8 cellular contexts compared by ENCODE assay signal in the genomic region with DNA sequence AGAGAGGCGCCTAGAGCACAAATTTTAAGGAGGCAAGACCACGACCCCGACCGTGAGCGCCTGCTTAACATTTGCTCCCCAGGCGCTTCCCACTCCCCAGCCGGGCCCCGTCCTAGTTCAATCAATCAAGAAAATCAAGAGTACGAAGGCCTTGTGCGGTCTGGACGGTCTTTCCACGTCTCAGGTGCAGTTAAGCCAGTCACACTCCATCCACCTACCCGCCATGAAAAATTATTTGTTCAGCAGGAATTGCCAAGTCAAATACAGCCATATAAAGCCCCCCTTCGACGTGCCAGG. TPM values are rescaled to one million over a fixed set of nuclear protein-coding genes. Genes with fewer than 3 reads are reported as not detected.
DNase-seq lines count a peak whose midpoint lies in the region; ATAC-seq and TF ChIP-seq lines count a peak whose summit lies in the region.

No MANE protein-coding gene starts in this region.

- H3K36me3 ChIP-seq in SJCRH30 = peaks cover 15% of the 10 kb centered on the region
- H3K36me3 ChIP-seq in fibroblast of lung (ENCODE audit: control insufficient read depth, insufficient read depth, low read length) = no peaks in the 10 kb centered on the region

- no peaks in the 10 kb centered on the region; the same call in 1 of the 2 replicates for H3K4me1 ChIP-seq in SJCRH30
- no peaks in the 10 kb centered on the region for H3K4me1 ChIP-seq in fibroblast of lung (ENCODE audit: control insufficient read depth, extremely low read depth, insufficient read depth, low read length)

- TF ChIP-seq CTCF in fibroblast of lung (conservative IDR thresholded peaks at IDR 0.05 in 1 of 2, IDR thresholded peaks at IDR 0.05 in 1 of 2; ENCODE audit: low read depth in 1 of 2, low read length in 2 of 2) = no peak
- no peak for TF ChIP-seq CTCF in osteocyte (IDR thresholded peaks at IDR 0.05)

- H3K79me2 ChIP-seq in fibroblast of lung (ENCODE audit: control insufficient read depth, insufficient read depth, low read length) = peaks cover 33% of the 10 kb centered on the region

- H3K4me1 Mint-ChIP-seq in osteocyte (ENCODE audit: unreplicated experiment) = peaks cover 22% of the 10 kb centered on the region

- ATAC-seq in GM18868 (IDR thresholded peaks at IDR 0.05; ENCODE audit: unreplicated experiment) = no peak
- no peak for ATAC-seq in HG02885 (IDR thresholded peaks at IDR 0.05; ENCODE audit: poor library complexity, unreplicated experiment)

- H3K4me3 ChIP-seq in SJCRH30 = peak overlapping the region; percentile 98
- peak overlapping the region; percentile 91 to 97 (median 94) for H3K4me3 ChIP-seq in fibroblast of lung (replicated peaks in 1 of 4; ENCODE audit: control extremely low read depth in 1 of 4, insufficient read depth in 1 of 4, low read depth in 3 of 4, low read length in 4 of 4)

- H3K27ac ChIP-seq in SJCRH30 = peak overlapping the region; percentile 100
- peak overlapping the region; percentile 98 for H3K27ac ChIP-seq in fibroblast of lung (ENCODE audit: insufficient read depth, low read length)

- H3K9ac ChIP-seq in fibroblast of lung (ENCODE audit: insufficient read depth, low read length) = peak overlapping the region; percentile 100

- H3K27ac Mint-ChIP-seq in osteocyte (ENCODE audit: unreplicated experiment) = peak overlapping the region; percentile 95

- DNase-seq in NCI-H82 (lab: John Stamatoyannopoulos, UW) (peak; percentile 66), NCI-H82 treated with DMSO at 0.1 percent for 48 hours (lab: John Stamatoyannopoulos, UW; ENCODE audit: unreplicated experiment) (no peak), SJCRH30 (no peak), fibroblast of lung (ENCODE audit: low read depth in 2 of 2) (no peak), osteocyte (ENCODE audit: extremely low spot score, unreplicated experiment) (peak; percentile 59), NCI-H1930 (lab: John Stamatoyannopoulos, UW) (no peak)

- peak overlapping the region; percentile 99 for H3K4me2 ChIP-seq in fibroblast of lung (ENCODE audit: extremely low read depth, insufficient read depth, low read length)

- no peaks in the 10 kb centered on the region for H4K20me1 ChIP-seq in fibroblast of lung (ENCODE audit: control insufficient read depth, extremely low read depth, insufficient read depth, low read length)

- no peaks in the 10 kb centered on the region for H3K9me3 Mint-ChIP-seq in osteocyte (ENCODE audit: unreplicated experiment)

- H3K36me3 Mint-ChIP-seq in osteocyte (ENCODE audit: unreplicated experiment) = no peaks in the 10 kb centered on the region

- peak overlapping the region; percentile 93 for H3K4me3 Mint-ChIP-seq in osteocyte (ENCODE audit: unreplicated experiment)

- H2AFZ ChIP-seq in fibroblast of lung (ENCODE audit: low read length) = peak overlapping the region; percentile 82

- H3K9me3 ChIP-seq in SJCRH30 (replicated peaks) (no peaks in the 10 kb centered on the region; the same call in 1 of the 2 replicates), fibroblast of lung (ENCODE audit: control insufficient read depth, insufficient read depth, low read depth, low read length) (no peaks in the 10 kb centered on the region)

- H3K27me3 ChIP-seq in SJCRH30 (no peaks in the 10 kb centered on the region), fibroblast of lung (ENCODE audit: control insufficient read depth, insufficient read depth, low read length) (no peaks in the 10 kb centered on the region)

- no peaks in the 10 kb centered on the region for H3K27me3 Mint-ChIP-seq in osteocyte (ENCODE audit: unreplicated experiment)

RNA-seq across cellular contexts. Expression of a gene that starts 0.6 kb away (rescaled TPM):
- total RNA-seq in SJCRH30 (2014; rRNA removed; shearing (Covaris generic)) = 54.5 and 60.8 TPM in 2 replicates
- total RNA-seq in fibroblast of lung (9.5 and 10.7 TPM in 2 replicates), osteocyte (7.4 and 8.1 TPM in 2 replicates)
- 10.9 and 26.0 TPM in 2 replicates for polyA plus RNA-seq in fibroblast of lung
- 11.3 and 29.8 TPM in 2 replicates for polyA plus RNA-seq in fibroblast of lung (2012)
- 1.0 and 4.0 TPM in 2 replicates for polyA minus RNA-seq in fibroblast of lung (ENCODE audit: low replicate concordance)

RNA-seq across cellular contexts. Expression of a gene that starts 11.9 kb away (rescaled TPM):
- 2,114 and 2,463 TPM in 2 replicates for total RNA-seq in SJCRH30 (2014; rRNA removed; shearing (Covaris generic))
- 1,182 and 1,369 TPM in 2 replicates for total RNA-seq in fibroblast of lung
- polyA plus RNA-seq in fibroblast of lung = 6,852 and 7,256 TPM in 2 replicates
- 4,212 and 4,641 TPM in 2 replicates for polyA plus RNA-seq in fibroblast of lung (2012)
- 872 and 1,088 TPM in 2 replicates for polyA minus RNA-seq in fibroblast of lung (ENCODE audit: low replicate concordance)
- 935 and 1,004 TPM in 2 replicates for total RNA-seq in osteocyte

RNA-seq across cellular contexts. Expression of a gene that starts 22.3 kb away (rescaled TPM):
- 268 and 271 TPM in 2 replicates for total RNA-seq in SJCRH30 (2014; rRNA removed; shearing (Covaris generic))
- total RNA-seq in fibroblast of lung (281 and 528 TPM in 2 replicates), osteocyte (171 and 187 TPM in 2 replicates)
- 383 and 523 TPM in 2 replicates for polyA plus RNA-seq in fibroblast of lung
- polyA plus RNA-seq in fibroblast of lung (2012) = 481 and 552 TPM in 2 replicates
- polyA minus RNA-seq in fibroblast of lung (ENCODE audit: low replicate concordance) = 0.52 and 11.9 TPM in 2 replicates

RNA-seq across cellular contexts. Expression of a gene that starts 22.5 kb away (rescaled TPM):
- 72.0 and 72.8 TPM in 2 replicates for total RNA-seq in SJCRH30 (2014; rRNA removed; shearing (Covaris generic))
- total RNA-seq in fibroblast of lung = 50.3 and 60.4 TPM in 2 replicates
- polyA plus RNA-seq in fibroblast of lung = 55.7 and 64.5 TPM in 2 replicates
- polyA plus RNA-seq in fibroblast of lung (2012) = 40.0 and 57.4 TPM in 2 replicates
- 12.6 and 16.0 TPM in 2 replicates for polyA minus RNA-seq in fibroblast of lung (ENCODE audit: low replicate concordance)
- total RNA-seq in osteocyte = 46.6 and 50.6 TPM in 2 replicates

RNA-seq across cellular contexts. Expression of a gene that starts 36.9 kb away (rescaled TPM):
- 20.6 and 22.2 TPM in 2 replicates for total RNA-seq in SJCRH30 (2014; rRNA removed; shearing (Covaris generic))
- total RNA-seq in fibroblast of lung = 9.1 and 10.3 TPM in 2 replicates
- polyA plus RNA-seq in fibroblast of lung = 6.1 and 6.5 TPM in 2 replicates
- polyA plus RNA-seq in fibroblast of lung (2012) = 4.2 and 5.3 TPM in 2 replicates
- 0.12 and 0.15 TPM in 2 replicates for polyA minus RNA-seq in fibroblast of lung (ENCODE audit: low replicate concordance)
- 7.3 and 8.4 TPM in 2 replicates for total RNA-seq in osteocyte

Comparison
In these comparisons a context has a peak if more than half of its experiments do, and no peak if none do; other contexts are left out.
1. DNase-seq: peak in NCI-H82 (single experiment) and osteocyte (single experiment); none in NCI-H82 treated with DMSO at 0.1 percent for 48 hours (single experiment), SJCRH30 (0 of 2), fibroblast of lung (0 of 2) and NCI-H1930 (0 of 2).